ENCODE assay signal across 3 cellular contexts in the genomic region with DNA sequence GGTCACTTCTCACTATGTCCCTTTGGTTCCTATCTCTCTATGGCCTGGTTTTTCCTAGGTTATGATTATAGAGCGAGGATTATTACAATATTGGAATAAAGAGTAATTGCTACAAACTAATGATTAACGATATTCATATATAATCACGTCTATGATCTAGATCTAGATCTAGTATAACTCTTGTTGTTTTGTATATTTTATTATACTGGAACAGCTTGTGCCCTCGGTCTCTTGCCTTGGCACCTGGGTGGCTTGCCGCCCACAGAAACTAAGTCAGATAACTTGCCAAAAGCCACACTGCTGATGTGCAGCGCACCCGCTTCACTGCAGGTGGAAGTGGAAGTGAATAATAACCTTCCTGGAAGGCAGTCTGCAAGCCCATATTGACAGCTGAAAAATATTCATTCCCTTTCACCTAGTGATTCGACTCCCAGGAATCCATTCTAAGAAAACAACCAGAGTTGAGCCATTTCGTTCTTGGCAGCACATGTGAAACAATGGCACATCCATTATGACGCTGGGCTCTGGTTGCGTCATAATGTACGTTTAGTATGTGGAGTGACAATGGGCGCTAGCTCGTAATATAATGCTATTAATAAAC.
A peak's percentile ranks its signal among the peaks of the same experiment; 100 is the strongest.
TF ChIP-seq lines count a peak whose summit lies in the region.

No MANE protein-coding gene starts in this region.

TF ChIP-seq in HCT116, 20 proteins besides CTCF, POLR2A, EP300 and RAD21:
- TF ChIP-seq EZH2 (IDR thresholded peaks at IDR 0.05) (no peak), ELF1 (IDR thresholded peaks at IDR 0.05; ENCODE audit: borderline replicate concordance, low read depth) (no peak), ZBTB33 (IDR thresholded peaks at IDR 0.05; ENCODE audit: extremely low read depth, insufficient replicate concordance, low read length) (no peak), SP1 (IDR thresholded peaks at IDR 0.05; ENCODE audit: low read depth) (no peak), FOSL1 (IDR thresholded peaks at IDR 0.05; ENCODE audit: low read depth) (no peak), ZFX (IDR thresholded peaks at IDR 0.05) (no peak), EGR1 (IDR thresholded peaks at IDR 0.05; ENCODE audit: low read depth) (no peak), JUND (IDR thresholded peaks at IDR 0.05) (no peak), MAX (IDR thresholded peaks at IDR 0.05) (no peak), YY1 (IDR thresholded peaks at IDR 0.05; ENCODE audit: extremely low read depth, insufficient replicate concordance, low read depth, low read length) (no peak), CBX3 (IDR thresholded peaks at IDR 0.05; ENCODE audit: low read depth) (no peak), ZNF274 (IDR thresholded peaks at IDR 0.05; ENCODE audit: low read depth, low read length) (no peak), SIN3A (IDR thresholded peaks at IDR 0.05; ENCODE audit: low read depth) (no peak), SRF (IDR thresholded peaks at IDR 0.05; ENCODE audit: low read depth) (no peak), EZH2phosphoT487 (IDR thresholded peaks at IDR 0.05; ENCODE audit: borderline replicate concordance) (no peak), TCF7L2 (IDR thresholded peaks at IDR 0.05; ENCODE audit: borderline replicate concordance, extremely low read depth, insufficient read depth, insufficient read length) (no peak), POLR2AphosphoS5 (IDR thresholded peaks at IDR 0.05; ENCODE audit: low read depth, low read length) (no peak)
- TF ChIP-seq, protein P1, sequence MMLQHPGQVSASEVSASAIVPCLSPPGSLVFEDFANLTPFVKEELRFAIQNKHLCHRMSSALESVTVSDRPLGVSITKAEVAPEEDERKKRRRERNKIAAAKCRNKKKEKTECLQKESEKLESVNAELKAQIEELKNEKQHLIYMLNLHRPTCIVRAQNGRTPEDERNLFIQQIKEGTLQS (IDR thresholded peaks at IDR 0.05): no peak

TF ChIP-seq in SK-N-SH, 30 proteins besides CTCF, POLR2A, EP300 and RAD21:
- TF ChIP-seq MEF2A (IDR thresholded peaks at IDR 0.05; ENCODE audit: borderline replicate concordance, low read depth): no peak
- TF ChIP-seq TCF12 (IDR thresholded peaks at IDR 0.05): peak; percentile 8; the same call in 1 of the 2 replicates
- TF ChIP-seq SIN3A (IDR thresholded peaks at IDR 0.05; ENCODE audit: borderline replicate concordance, low read depth, low read length): no peak
- TF ChIP-seq POLR2AphosphoS5 (IDR thresholded peaks at IDR 0.05; ENCODE audit: low read depth, low read length): no peak

TF ChIP-seq in endothelial cell of umbilical vein, 7 proteins besides CTCF, POLR2A, EP300 and RAD21:
- no peak for TF ChIP-seq POLR2AphosphoS5 (IDR thresholded peaks at IDR 0.05; ENCODE audit: insufficient read depth, low read depth, low read length)
- TF ChIP-seq JUN (IDR thresholded peaks at IDR 0.05; ENCODE audit: borderline replicate concordance, insufficient read depth, insufficient read length, low read depth): no peak
- no peak for TF ChIP-seq FOS (IDR thresholded peaks at IDR 0.05; ENCODE audit: borderline replicate concordance, insufficient read depth, low read length)
- TF ChIP-seq GATA2 (IDR thresholded peaks at IDR 0.05; ENCODE audit: insufficient read depth, insufficient read length, low read depth, low read length): no peak
- TF ChIP-seq EZH2 (IDR thresholded peaks at IDR 0.05; ENCODE audit: borderline replicate concordance, low read depth, low read length, severe bottlenecking): no peak
- no peak for TF ChIP-seq MYC (IDR thresholded peaks at IDR 0.05; ENCODE audit: low read depth, low read length)
TF ChIP-seq in endothelial cell of umbilical vein: peak in this region for 0.
